2 cellular contexts compared by ENCODE assay signal in the genomic region with DNA sequence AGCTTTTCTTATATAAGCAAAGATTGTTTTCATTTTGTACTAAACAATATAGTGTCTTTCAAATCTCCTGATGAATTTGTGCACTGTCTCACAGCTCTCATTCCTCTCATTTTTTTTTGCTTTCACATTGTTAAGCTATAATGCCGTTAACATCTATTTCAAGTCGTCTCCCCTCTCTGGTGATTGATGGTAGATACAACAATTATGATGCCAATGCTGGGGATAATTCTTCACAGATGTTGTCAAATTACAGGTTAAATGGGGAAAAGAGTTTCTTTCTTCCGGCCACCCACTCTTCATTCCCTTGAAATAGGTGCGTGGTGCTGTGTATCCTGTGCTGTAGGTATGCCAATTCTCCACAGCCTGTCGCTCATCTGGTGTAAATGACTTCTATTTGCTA.
TF ChIP-seq lines count a peak whose summit lies in the region.

No MANE protein-coding gene starts in this region.

TF ChIP-seq in SK-N-SH, 30 proteins besides CTCF, POLR2A, EP300 and RAD21 (continued from another document):
- TF ChIP-seq RFX5 (IDR thresholded peaks at IDR 0.05; ENCODE audit: low read length) (no peak), NRF1 (IDR thresholded peaks at IDR 0.05; ENCODE audit: low read depth, low read length) (no peak), GABPA (IDR thresholded peaks at IDR 0.05; ENCODE audit: low read depth) (no peak), ELF1 (IDR thresholded peaks at IDR 0.05) (no peak), YY1 (IDR thresholded peaks at IDR 0.05; ENCODE audit: low read depth) (no peak), FOXM1 (IDR thresholded peaks at IDR 0.05; ENCODE audit: low read depth) (no peak), TCF12 (IDR thresholded peaks at IDR 0.05) (no peak), TEAD4 (IDR thresholded peaks at IDR 0.05; ENCODE audit: borderline replicate concordance, insufficient read depth) (no peak), EZH2phosphoT487 (IDR thresholded peaks at IDR 0.05; ENCODE audit: borderline replicate concordance, low read depth) (no peak), SIN3A (IDR thresholded peaks at IDR 0.05; ENCODE audit: borderline replicate concordance, low read depth, low read length) (no peak)
- TF ChIP-seq, protein P1, sequence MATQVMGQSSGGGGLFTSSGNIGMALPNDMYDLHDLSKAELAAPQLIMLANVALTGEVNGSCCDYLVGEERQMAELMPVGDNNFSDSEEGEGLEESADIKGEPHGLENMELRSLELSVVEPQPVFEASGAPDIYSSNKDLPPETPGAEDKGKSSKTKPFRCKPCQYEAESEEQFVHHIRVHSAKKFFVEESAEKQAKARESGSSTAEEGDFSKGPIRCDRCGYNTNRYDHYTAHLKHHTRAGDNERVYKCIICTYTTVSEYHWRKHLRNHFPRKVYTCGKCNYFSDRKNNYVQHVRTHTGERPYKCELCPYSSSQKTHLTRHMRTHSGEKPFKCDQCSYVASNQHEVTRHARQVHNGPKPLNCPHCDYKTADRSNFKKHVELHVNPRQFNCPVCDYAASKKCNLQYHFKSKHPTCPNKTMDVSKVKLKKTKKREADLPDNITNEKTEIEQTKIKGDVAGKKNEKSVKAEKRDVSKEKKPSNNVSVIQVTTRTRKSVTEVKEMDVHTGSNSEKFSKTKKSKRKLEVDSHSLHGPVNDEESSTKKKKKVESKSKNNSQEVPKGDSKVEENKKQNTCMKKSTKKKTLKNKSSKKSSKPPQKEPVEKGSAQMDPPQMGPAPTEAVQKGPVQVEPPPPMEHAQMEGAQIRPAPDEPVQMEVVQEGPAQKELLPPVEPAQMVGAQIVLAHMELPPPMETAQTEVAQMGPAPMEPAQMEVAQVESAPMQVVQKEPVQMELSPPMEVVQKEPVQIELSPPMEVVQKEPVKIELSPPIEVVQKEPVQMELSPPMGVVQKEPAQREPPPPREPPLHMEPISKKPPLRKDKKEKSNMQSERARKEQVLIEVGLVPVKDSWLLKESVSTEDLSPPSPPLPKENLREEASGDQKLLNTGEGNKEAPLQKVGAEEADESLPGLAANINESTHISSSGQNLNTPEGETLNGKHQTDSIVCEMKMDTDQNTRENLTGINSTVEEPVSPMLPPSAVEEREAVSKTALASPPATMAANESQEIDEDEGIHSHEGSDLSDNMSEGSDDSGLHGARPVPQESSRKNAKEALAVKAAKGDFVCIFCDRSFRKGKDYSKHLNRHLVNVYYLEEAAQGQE (IDR thresholded peaks at IDR 0.05; ENCODE audit: low read depth, low read length), result no peak
- TF ChIP-seq, protein P2, sequence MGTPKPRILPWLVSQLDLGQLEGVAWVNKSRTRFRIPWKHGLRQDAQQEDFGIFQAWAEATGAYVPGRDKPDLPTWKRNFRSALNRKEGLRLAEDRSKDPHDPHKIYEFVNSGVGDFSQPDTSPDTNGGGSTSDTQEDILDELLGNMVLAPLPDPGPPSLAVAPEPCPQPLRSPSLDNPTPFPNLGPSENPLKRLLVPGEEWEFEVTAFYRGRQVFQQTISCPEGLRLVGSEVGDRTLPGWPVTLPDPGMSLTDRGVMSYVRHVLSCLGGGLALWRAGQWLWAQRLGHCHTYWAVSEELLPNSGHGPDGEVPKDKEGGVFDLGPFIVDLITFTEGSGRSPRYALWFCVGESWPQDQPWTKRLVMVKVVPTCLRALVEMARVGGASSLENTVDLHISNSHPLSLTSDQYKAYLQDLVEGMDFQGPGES (IDR thresholded peaks at IDR 0.05; ENCODE audit: low read depth, low read length), result no peak
- TF ChIP-seq, protein P3, sequence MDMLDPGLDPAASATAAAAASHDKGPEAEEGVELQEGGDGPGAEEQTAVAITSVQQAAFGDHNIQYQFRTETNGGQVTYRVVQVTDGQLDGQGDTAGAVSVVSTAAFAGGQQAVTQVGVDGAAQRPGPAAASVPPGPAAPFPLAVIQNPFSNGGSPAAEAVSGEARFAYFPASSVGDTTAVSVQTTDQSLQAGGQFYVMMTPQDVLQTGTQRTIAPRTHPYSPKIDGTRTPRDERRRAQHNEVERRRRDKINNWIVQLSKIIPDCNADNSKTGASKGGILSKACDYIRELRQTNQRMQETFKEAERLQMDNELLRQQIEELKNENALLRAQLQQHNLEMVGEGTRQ (IDR thresholded peaks at IDR 0.05; ENCODE audit: borderline replicate concordance, low read depth, low read length), result no peak
- TF ChIP-seq, protein P4, sequence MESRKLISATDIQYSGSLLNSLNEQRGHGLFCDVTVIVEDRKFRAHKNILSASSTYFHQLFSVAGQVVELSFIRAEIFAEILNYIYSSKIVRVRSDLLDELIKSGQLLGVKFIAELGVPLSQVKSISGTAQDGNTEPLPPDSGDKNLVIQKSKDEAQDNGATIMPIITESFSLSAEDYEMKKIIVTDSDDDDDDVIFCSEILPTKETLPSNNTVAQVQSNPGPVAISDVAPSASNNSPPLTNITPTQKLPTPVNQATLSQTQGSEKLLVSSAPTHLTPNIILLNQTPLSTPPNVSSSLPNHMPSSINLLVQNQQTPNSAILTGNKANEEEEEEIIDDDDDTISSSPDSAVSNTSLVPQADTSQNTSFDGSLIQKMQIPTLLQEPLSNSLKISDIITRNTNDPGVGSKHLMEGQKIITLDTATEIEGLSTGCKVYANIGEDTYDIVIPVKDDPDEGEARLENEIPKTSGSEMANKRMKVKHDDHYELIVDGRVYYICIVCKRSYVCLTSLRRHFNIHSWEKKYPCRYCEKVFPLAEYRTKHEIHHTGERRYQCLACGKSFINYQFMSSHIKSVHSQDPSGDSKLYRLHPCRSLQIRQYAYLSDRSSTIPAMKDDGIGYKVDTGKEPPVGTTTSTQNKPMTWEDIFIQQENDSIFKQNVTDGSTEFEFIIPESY (IDR thresholded peaks at IDR 0.05; ENCODE audit: borderline replicate concordance, low read depth), result no peak

TF ChIP-seq in SK-N-SH treated with all-trans-retinoic acid at 6 μM for 48 hours, 23 proteins besides CTCF, POLR2A, EP300 and RAD21 (continued from another document):
- TF ChIP-seq, protein P5, sequence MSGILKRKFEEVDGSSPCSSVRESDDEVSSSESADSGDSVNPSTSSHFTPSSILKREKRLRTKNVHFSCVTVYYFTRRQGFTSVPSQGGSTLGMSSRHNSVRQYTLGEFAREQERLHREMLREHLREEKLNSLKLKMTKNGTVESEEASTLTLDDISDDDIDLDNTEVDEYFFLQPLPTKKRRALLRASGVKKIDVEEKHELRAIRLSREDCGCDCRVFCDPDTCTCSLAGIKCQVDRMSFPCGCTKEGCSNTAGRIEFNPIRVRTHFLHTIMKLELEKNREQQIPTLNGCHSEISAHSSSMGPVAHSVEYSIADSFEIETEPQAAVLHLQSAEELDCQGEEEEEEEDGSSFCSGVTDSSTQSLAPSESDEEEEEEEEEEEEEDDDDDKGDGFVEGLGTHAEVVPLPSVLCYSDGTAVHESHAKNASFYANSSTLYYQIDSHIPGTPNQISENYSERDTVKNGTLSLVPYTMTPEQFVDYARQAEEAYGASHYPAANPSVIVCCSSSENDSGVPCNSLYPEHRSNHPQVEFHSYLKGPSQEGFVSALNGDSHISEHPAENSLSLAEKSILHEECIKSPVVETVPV (CRISPR knock-in tag; IDR thresholded peaks at IDR 0.05), result no peak
- TF ChIP-seq ISL1 (CRISPR knock-in tag; IDR thresholded peaks at IDR 0.05) (no peak), CSDC2 (CRISPR knock-in tag; IDR thresholded peaks at IDR 0.05) (no peak), TOX (CRISPR knock-in tag; IDR thresholded peaks at IDR 0.05; ENCODE audit: borderline replicate concordance) (no peak), ZFP3 (CRISPR knock-in tag; IDR thresholded peaks at IDR 0.05) (no peak), RARB (CRISPR knock-in tag; IDR thresholded peaks at IDR 0.05) (no peak), PPARA (CRISPR knock-in tag; IDR thresholded peaks at IDR 0.05; ENCODE audit: borderline replicate concordance) (no peak), ZNF8 (CRISPR knock-in tag; IDR thresholded peaks at IDR 0.05) (no peak), ZC3H10 (CRISPR knock-in tag; IDR thresholded peaks at IDR 0.05) (no peak), TCF4 (CRISPR knock-in tag; IDR thresholded peaks at IDR 0.05; ENCODE audit: borderline replicate concordance) (no peak)
- TF ChIP-seq, protein P6, sequence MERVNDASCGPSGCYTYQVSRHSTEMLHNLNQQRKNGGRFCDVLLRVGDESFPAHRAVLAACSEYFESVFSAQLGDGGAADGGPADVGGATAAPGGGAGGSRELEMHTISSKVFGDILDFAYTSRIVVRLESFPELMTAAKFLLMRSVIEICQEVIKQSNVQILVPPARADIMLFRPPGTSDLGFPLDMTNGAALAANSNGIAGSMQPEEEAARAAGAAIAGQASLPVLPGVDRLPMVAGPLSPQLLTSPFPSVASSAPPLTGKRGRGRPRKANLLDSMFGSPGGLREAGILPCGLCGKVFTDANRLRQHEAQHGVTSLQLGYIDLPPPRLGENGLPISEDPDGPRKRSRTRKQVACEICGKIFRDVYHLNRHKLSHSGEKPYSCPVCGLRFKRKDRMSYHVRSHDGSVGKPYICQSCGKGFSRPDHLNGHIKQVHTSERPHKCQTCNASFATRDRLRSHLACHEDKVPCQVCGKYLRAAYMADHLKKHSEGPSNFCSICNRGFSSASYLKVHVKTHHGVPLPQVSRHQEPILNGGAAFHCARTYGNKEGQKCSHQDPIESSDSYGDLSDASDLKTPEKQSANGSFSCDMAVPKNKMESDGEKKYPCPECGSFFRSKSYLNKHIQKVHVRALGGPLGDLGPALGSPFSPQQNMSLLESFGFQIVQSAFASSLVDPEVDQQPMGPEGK (CRISPR knock-in tag; IDR thresholded peaks at IDR 0.05; ENCODE audit: borderline replicate concordance), result no peak
